In genomic region chr16:81532491-81533174, GRCh38 we compare ENCODE assay signal across 13 cellular contexts.
DNase-seq lines count a peak whose midpoint lies in the region; ATAC-seq and TF ChIP-seq lines count a peak whose summit lies in the region.
"Had no signal": no experiment of that assay in that cellular context is flagged by ENCODE, and none has a peak within 500 bp of the region (broad histone marks: within the 10 kb centered on the region; RNA-seq: fewer than 3 reads in every experiment).

No MANE protein-coding gene starts in this region.

- H2AFZ ChIP-seq in mammary epithelial cell (ENCODE audit: low read depth, low read length) = no peak overlapping the region

- intact Hi-C loops in Panc1 (cut with micrococcal nuclease; ENCODE audit: unreplicated experiment) (no loop called here), mammary epithelial cell (cut with micrococcal nuclease) (loop anchor here (5.0 kb wide), 1 partner anchor 35 kb away; no protein-coding TSS in a partner anchor), thyroid gland (cut with DNase I) (no loop called here)

- POLR2A ChIA-PET in Panc1 (lab: Charles Lee) = no interaction called here

- H3K9me3 ChIP-seq in Panc1 (ENCODE audit: control insufficient read depth, insufficient read depth, low read depth, low read length) = no peaks in the 10 kb centered on the region
- H3K9me3 ChIP-seq in mammary epithelial cell (replicated peaks; ENCODE audit: insufficient read depth, low read length) = no peaks in the 10 kb centered on the region
- no peaks in the 10 kb centered on the region for H3K9me3 ChIP-seq in liver (ENCODE audit: control insufficient read depth in 4 of 4, low read length in 3 of 4)
- H3K9me3 ChIP-seq in thyroid gland = no peaks in the 10 kb centered on the region

- H3K36me3 ChIP-seq in Panc1 (ENCODE audit: control insufficient read depth, insufficient read depth, low read length) (no peaks in the 10 kb centered on the region; the same call in 1 of the 2 replicates), mammary epithelial cell (ENCODE audit: insufficient read depth, low read length) (peaks cover 2% of the 10 kb centered on the region), liver (ENCODE audit: control insufficient read depth in 4 of 4, insufficient read depth in 3 of 4, low read depth in 1 of 4, low read length in 3 of 4) (no peaks in the 10 kb centered on the region), thyroid gland (no peaks in the 10 kb centered on the region)

- TF ChIP-seq RAD21 in liver (IDR thresholded peaks at IDR 0.05) = peak in 1 of 2 donors; percentile 51

- ATAC-seq in Panc1 = peak; percentile 33; the same call in 1 of the 2 replicates
- no peak for ATAC-seq in GM18502 (IDR thresholded peaks at IDR 0.05; ENCODE audit: poor library complexity, unreplicated experiment)
- no peak for ATAC-seq in GM18907 (IDR thresholded peaks at IDR 0.05; ENCODE audit: unreplicated experiment)
- ATAC-seq: stimulated activated naive CD8-positive, alpha-beta T cell treated with anti-CD3 and anti-CD28 coated beads, Interleukin-15, amount 100 ng/mL, for 72 hours had no signal

- BruUV-seq in Panc1 (replicated peaks; lab: Mats Ljungman, UMichigan) = no TSS peak
- no TSS peak for BruUV-seq in mammary epithelial cell (replicated peaks; lab: Mats Ljungman, UMichigan)

- H3K4me3 ChIP-seq in Panc1 (ENCODE audit: low read depth in 2 of 2, low read length in 2 of 2) = no peak overlapping the region
- no peak overlapping the region for H3K4me3 ChIP-seq in mammary epithelial cell (replicated peaks in 1 of 3; ENCODE audit: insufficient read depth in 1 of 3, low read depth in 2 of 3, low read length in 3 of 3)
- H3K4me3 ChIP-seq in liver (ENCODE audit: low read depth in 1 of 3, low read length in 3 of 3) = no peak overlapping the region
- no peak overlapping the region for H3K4me3 ChIP-seq in thyroid gland (replicated peaks in 1 of 3)

- H3K27ac ChIP-seq in Panc1 (ENCODE audit: low read length) (peak overlapping the region; percentile 31; the same call in 1 of the 2 replicates), mammary epithelial cell (ENCODE audit: insufficient read depth, low read depth, low read length) (peak overlapping the region; percentile 97), liver (ENCODE audit: low read depth in 1 of 2, low read length in 2 of 2) (peak overlapping the region; percentile 17 to 35), thyroid gland (no peak overlapping the region)

- no peak for DNase-seq in Panc1 (ENCODE audit: low read depth, low spot score)
- DNase-seq in mammary epithelial cell = no peak
- DNase-seq in thyroid gland = peak; percentile 29 to 52
- DNase-seq in NCI-H2081 (lab: John Stamatoyannopoulos, UW) = no peak
- DNase-seq: activated naive CD4-positive, alpha-beta T cell; central memory CD4-positive, alpha-beta T cell; NCI-H1092 treated with DMSO at 0.1 percent for 48 hours; NCI-H226; right cardiac atrium; stimulated activated naive CD8-positive, alpha-beta T cell treated with anti-CD3 and anti-CD28 coated beads, Interleukin-15, amount 100 ng/mL, for 72 hours had no signal

- TF ChIP-seq POLR2A in thyroid gland (IDR thresholded peaks at IDR 0.05) = no peak

- 62% methylated on average over 13 of the region's 19 CpGs for WGBS in mammary epithelial cell (ENCODE audit: low coverage, missing lambda C conversion rate)
- 64% methylated on average over 19 of the region's 19 CpGs for WGBS in liver
- 84 to 85% methylated on average over 19 of the region's 19 CpGs for WGBS in thyroid gland, 2 donors

- H4K20me1 ChIP-seq in mammary epithelial cell (ENCODE audit: insufficient read depth, low read length) = no peaks in the 10 kb centered on the region

- dilution Hi-C loops in mammary epithelial cell (cut with HindIII; ENCODE audit: low sequenced_read_pairs) = no loop called here

- H3K9ac ChIP-seq in mammary epithelial cell (ENCODE audit: insufficient read depth, low read length) = peak overlapping the region; percentile 50
- H3K9ac ChIP-seq in liver (ENCODE audit: low read depth in 1 of 2, low read length in 2 of 2) = no peak overlapping the region

- H3K4me2 ChIP-seq in mammary epithelial cell (ENCODE audit: insufficient read depth, low read depth, low read length) = peak overlapping the region; percentile 12

- peaks cover 92% of the 10 kb centered on the region for H3K79me2 ChIP-seq in mammary epithelial cell (ENCODE audit: insufficient read depth, low read length)

- TF ChIP-seq CTCF in Panc1 (IDR thresholded peaks at IDR 0.05) (no peak), mammary epithelial cell (conservative IDR thresholded peaks at IDR 0.05 in 1 of 2, IDR thresholded peaks at IDR 0.05 in 1 of 2; ENCODE audit: extremely low read depth in 1 of 2, insufficient read depth in 1 of 2, low read depth in 1 of 2, low read length in 2 of 2) (no peak), liver (IDR thresholded peaks at IDR 0.05; ENCODE audit: low read depth, low read length, missing input control) (no peak), thyroid gland (IDR thresholded peaks at IDR 0.05) (no peak)

- H3K27me3 ChIP-seq in Panc1 (ENCODE audit: control insufficient read depth, insufficient read depth, low read length) (no peaks in the 10 kb centered on the region), mammary epithelial cell (ENCODE audit: insufficient read depth, low read length) (no peaks in the 10 kb centered on the region), liver (ENCODE audit: control insufficient read depth in 4 of 4, insufficient read depth in 4 of 4, low read length in 3 of 4) (no peaks in the 10 kb centered on the region), thyroid gland (no peaks in the 10 kb centered on the region)

- CTCF ChIA-PET in Panc1 (lab: Charles Lee) (no interaction called here), mammary epithelial cell (lab: Charles Lee; ENCODE audit: low non-redundant PET) (no interaction called here)

- in situ Hi-C loops in Panc1 (cut with HindIII; ENCODE audit: low pct_unique_long_range_greater_than_20kb, low sequenced_read_pairs) (no loop called here), mammary epithelial cell (cut with MboI; ENCODE audit: low sequenced_read_pairs in 2 of 2) (loop anchor here in 1 of 2 donors (5.0 kb wide), 1 partner anchor 130 kb away; no protein-coding TSS in a partner anchor)

- H3K4me1 ChIP-seq in Panc1 (ENCODE audit: control insufficient read depth, insufficient read depth, low read length) = peaks cover 46% of the 10 kb centered on the region
- H3K4me1 ChIP-seq in mammary epithelial cell (ENCODE audit: insufficient read depth, low read length) = peaks cover 72% of the 10 kb centered on the region
- peaks cover 9 to 41% (median 34%) of the 10 kb centered on the region in 4 donors for H3K4me1 ChIP-seq in liver (ENCODE audit: control insufficient read depth in 4 of 4, insufficient read depth in 4 of 4, low read length in 3 of 4)
- H3K4me1 ChIP-seq in thyroid gland = no peaks in the 10 kb centered on the region

TF ChIP-seq in liver, 16 proteins besides CTCF, POLR2A, EP300 and RAD21:
- peak; percentile 58 to 70 for TF ChIP-seq RXRA (IDR thresholded peaks at IDR 0.05)
- peak; percentile 53 for TF ChIP-seq SP1 (IDR thresholded peaks at IDR 0.05)
- no peak for TF ChIP-seq ATF3 (IDR thresholded peaks at IDR 0.05)
- peak; percentile 65 to 71 for TF ChIP-seq HNF4A (conservative IDR thresholded peaks at IDR 0.05)
TF ChIP-seq in liver: peak in this region for 3.

Comparison
In these comparisons a context has a peak if more than half of its experiments do, and no peak if none do; other contexts are left out.
1. DNase-seq: peak in thyroid gland (2 of 2); none in Panc1 (single experiment), mammary epithelial cell (single experiment) and NCI-H2081 (0 of 2).
2. H3K27ac ChIP-seq: peak in Panc1 (single experiment), mammary epithelial cell (single experiment) and liver (2 of 2); none in thyroid gland (0 of 3).